In genomic region chr12:132747896-132748295, GRCh38 we compare ENCODE assay signal across 16 cellular contexts. TPM values are rescaled to one million over a fixed set of nuclear protein-coding genes. Genes with fewer than 3 reads are reported as not detected.
DNase-seq lines count a peak whose midpoint lies in the region; ATAC-seq and TF ChIP-seq lines count a peak whose summit lies in the region.
"Had no signal": no experiment of that assay in that cellular context is flagged by ENCODE, and none has a peak within 500 bp of the region (broad histone marks: within the 10 kb centered on the region; RNA-seq: fewer than 3 reads in every experiment).

No MANE protein-coding gene starts in this region.

- BruUV-seq in PC-3 (replicated peaks; lab: Mats Ljungman, UMichigan): TSS peak; percentile 13

- H4K20me1 ChIP-seq in GM23338 (replicated peaks; ENCODE audit: insufficient read depth) (peaks cover 22% of the 10 kb centered on the region), PC-3 (ENCODE audit: low read length) (peaks cover 20% of the 10 kb centered on the region)

- no peak overlapping the region for H3K23ac ChIP-seq in neuronal stem cell (ENCODE audit: low read depth, low read length, poor library complexity)

- H2BK5ac ChIP-seq in neuronal stem cell (ENCODE audit: low read length): no peak overlapping the region

- H3K9ac ChIP-seq in PC-3 (ENCODE audit: low read length): no peak overlapping the region
- peak overlapping the region; percentile 60 for H3K9ac ChIP-seq in neuronal stem cell (ENCODE audit: low read depth, low read length, poor library complexity)

- no peak overlapping the region for H4K8ac ChIP-seq in neuronal stem cell (ENCODE audit: low read depth, low read length)

- no peak overlapping the region for H3K18ac ChIP-seq in neuronal stem cell (ENCODE audit: low read length)

- no peaks in the 10 kb centered on the region for H3K9me3 Mint-ChIP-seq in GM23338
- H3K9me3 Mint-ChIP-seq in endothelial cell (ENCODE audit: unreplicated experiment): no peaks in the 10 kb centered on the region
- H3K9me3 Mint-ChIP-seq in osteocyte (ENCODE audit: unreplicated experiment): no peaks in the 10 kb centered on the region
- H3K9me3 Mint-ChIP-seq: CD4-positive, alpha-beta memory T cell had no signal

- no peaks in the 10 kb centered on the region for H3F3A ChIP-seq in GM23338 (replicated peaks; ENCODE audit: low read depth)
- H3F3A ChIP-seq in PC-3 (ENCODE audit: low read length, unreplicated experiment): no peaks in the 10 kb centered on the region

- H2BK15ac ChIP-seq in neuronal stem cell (ENCODE audit: low read length): no peak overlapping the region

- H3K4me2 ChIP-seq in GM23338: no peak overlapping the region
- H3K4me2 ChIP-seq in PC-3 (ENCODE audit: low read length): no peak overlapping the region
- no peak overlapping the region for H3K4me2 ChIP-seq in neuronal stem cell (ENCODE audit: insufficient read depth, low read length, poor library complexity, severe bottlenecking)

- H3K4me1 Mint-ChIP-seq in GM23338 (no peaks in the 10 kb centered on the region), endothelial cell (ENCODE audit: unreplicated experiment) (no peaks in the 10 kb centered on the region), osteocyte (ENCODE audit: unreplicated experiment) (no peaks in the 10 kb centered on the region)

- peaks cover 8% of the 10 kb centered on the region for H3K79me1 ChIP-seq in neuronal stem cell (ENCODE audit: low read depth, low read length)

- H3K36me3 Mint-ChIP-seq in GM23338 (ENCODE audit: low read depth): peaks cover 91% of the 10 kb centered on the region
- H3K36me3 Mint-ChIP-seq in endothelial cell (ENCODE audit: low read depth, unreplicated experiment): peaks cover 40% of the 10 kb centered on the region
- peaks cover 34% of the 10 kb centered on the region for H3K36me3 Mint-ChIP-seq in osteocyte (ENCODE audit: unreplicated experiment)

- H3K27ac ChIP-seq in GM23338 (ENCODE audit: low read depth) (no peak overlapping the region), PC-3 (ENCODE audit: low read length) (no peak overlapping the region), neuronal stem cell (replicated peaks; ENCODE audit: low read length) (no peak overlapping the region)

- H4K91ac ChIP-seq in neuronal stem cell (ENCODE audit: low read depth, low read length, poor library complexity): no peak overlapping the region

- H2AFZ ChIP-seq in GM23338 (no peak overlapping the region), PC-3 (ENCODE audit: low read length) (no peak overlapping the region), neuronal stem cell (ENCODE audit: low read length) (no peak overlapping the region)

- no peak for ATAC-seq in GM23338
- no peak for ATAC-seq in PC-3
- ATAC-seq in GM19035 (IDR thresholded peaks at IDR 0.05; ENCODE audit: unreplicated experiment): no peak

- H2BK120ac ChIP-seq in neuronal stem cell (ENCODE audit: low read depth, low read length): no peak overlapping the region

- H3K9me2 ChIP-seq in GM23338 (ENCODE audit: insufficient read depth) (no peaks in the 10 kb centered on the region), PC-3 (replicated peaks; ENCODE audit: low read length) (no peaks in the 10 kb centered on the region)

- H3K36me3 ChIP-seq in GM23338 (ENCODE audit: insufficient read depth): peaks cover 48% of the 10 kb centered on the region
- H3K36me3 ChIP-seq in PC-3 (ENCODE audit: low read depth, low read length): peaks cover 73% of the 10 kb centered on the region
- H3K36me3 ChIP-seq in neuronal stem cell (replicated peaks in 1 of 2; ENCODE audit: control insufficient read depth in 2 of 2, insufficient read depth in 2 of 2, low read length in 2 of 2): peaks cover 57 to 98% of the 10 kb centered on the region in 2 donors

- H3K4me3 Mint-ChIP-seq in GM23338 (no peak overlapping the region), endothelial cell (ENCODE audit: unreplicated experiment) (peak overlapping the region; percentile 56), osteocyte (ENCODE audit: unreplicated experiment) (no peak overlapping the region)
- H3K4me3 Mint-ChIP-seq: CD4-positive, alpha-beta memory T cell had no signal

- WGBS in neuronal stem cell (ENCODE audit: extremely low coverage in 2 of 2, insufficient read length in 2 of 2, insufficient replicate concordance in 1 of 2), 2 donors: no CpG with 5 or more reads among the region's 22 CpGs

- H3K27ac Mint-ChIP-seq in GM23338 (no peak overlapping the region), endothelial cell (ENCODE audit: unreplicated experiment) (no peak overlapping the region), osteocyte (ENCODE audit: unreplicated experiment) (no peak overlapping the region)
- H3K27ac Mint-ChIP-seq: CD4-positive, alpha-beta memory T cell had no signal

- no peak overlapping the region for H2AK5ac ChIP-seq in neuronal stem cell (ENCODE audit: low read depth, low read length)

- TF ChIP-seq CTCF in GM23338 (conservative IDR thresholded peaks at IDR 0.05; ENCODE audit: low read depth in 2 of 2) (no peak), PC-3 (conservative IDR thresholded peaks at IDR 0.05; ENCODE audit: low read depth, low read length) (no peak), endothelial cell (IDR thresholded peaks at IDR 0.05; ENCODE audit: unreplicated experiment) (no peak), osteocyte (IDR thresholded peaks at IDR 0.05) (no peak)

- H3K14ac ChIP-seq in neuronal stem cell (ENCODE audit: low read length): no peak overlapping the region

- H3K27me3 Mint-ChIP-seq in GM23338 (ENCODE audit: insufficient read depth, low read depth, poor library complexity): peaks cover 9% of the 10 kb centered on the region
- peaks cover 2% of the 10 kb centered on the region for H3K27me3 Mint-ChIP-seq in endothelial cell (ENCODE audit: unreplicated experiment)
- no peaks in the 10 kb centered on the region for H3K27me3 Mint-ChIP-seq in osteocyte (ENCODE audit: unreplicated experiment)
- H3K27me3 Mint-ChIP-seq: CD4-positive, alpha-beta memory T cell had no signal

- POLR2A ChIA-PET in PC-3 (lab: Charles Lee; ENCODE audit: unreplicated experiment): no interaction called here

- H3K27me3 ChIP-seq in GM23338 (ENCODE audit: insufficient read depth): no peaks in the 10 kb centered on the region
- no peaks in the 10 kb centered on the region for H3K27me3 ChIP-seq in PC-3 (ENCODE audit: low read length)
- no peaks in the 10 kb centered on the region for H3K27me3 ChIP-seq in neuronal stem cell (ENCODE audit: control insufficient read depth in 3 of 3, insufficient read depth in 3 of 3, low read depth in 1 of 3, low read length in 3 of 3)

- no peak for DNase-seq in GM23338 (ENCODE audit: low spot score)
- DNase-seq in PC-3: no peak
- no peak for DNase-seq in endothelial cell (ENCODE audit: low spot score)
- DNase-seq in neuronal stem cell (ENCODE audit: low spot score): no peak
- DNase-seq in osteocyte (ENCODE audit: extremely low spot score, unreplicated experiment): no peak
- no peak for DNase-seq in dermis blood vessel endothelial cell
- DNase-seq: C1 segment of cervical spinal cord; Calu3; CD4-positive, alpha-beta memory T cell; COR-L47; DMS53; DMS79 treated with DMSO at 0.1 percent for 48 hours; GF-D8; H7; HCEC 1CT had no signal

- H3K4me3 ChIP-seq in GM23338 (no peak overlapping the region), PC-3 (ENCODE audit: low read length) (no peak overlapping the region), neuronal stem cell (ENCODE audit: low read length in 2 of 2) (no peak overlapping the region)

- CTCF ChIA-PET in PC-3 (lab: Charles Lee): interaction anchor here (0.7 kb wide), 1 partner anchor 21 kb away, joined by 3 read pairs; no protein-coding TSS in a partner anchor

- H3K9me3 ChIP-seq in PC-3 (ENCODE audit: low read length): no peaks in the 10 kb centered on the region
- H3K9me3 ChIP-seq in neuronal stem cell (replicated peaks in 1 of 2; ENCODE audit: control insufficient read depth in 2 of 2, insufficient read depth in 1 of 2, low read depth in 1 of 2, low read length in 2 of 2): peaks cover 0 to 4% of the 10 kb centered on the region in 2 donors

- intact Hi-C loops in PC-3 (cut with micrococcal nuclease): no loop called here

- no peaks in the 10 kb centered on the region for H3K4me1 ChIP-seq in GM23338 (ENCODE audit: insufficient read depth)
- no peaks in the 10 kb centered on the region for H3K4me1 ChIP-seq in PC-3 (ENCODE audit: insufficient read depth, low read length)
- H3K4me1 ChIP-seq in neuronal stem cell (ENCODE audit: control insufficient read depth in 2 of 2, insufficient read depth in 1 of 2, low read depth in 1 of 2, low read length in 2 of 2): no peaks in the 10 kb centered on the region

- no peak overlapping the region for H3K4ac ChIP-seq in neuronal stem cell (ENCODE audit: low read length)

- H3K79me2 ChIP-seq in GM23338 (replicated peaks; ENCODE audit: insufficient read depth): peaks cover 34% of the 10 kb centered on the region
- H3K79me2 ChIP-seq in PC-3 (ENCODE audit: low read length): peaks cover 52% of the 10 kb centered on the region

- H2BK12ac ChIP-seq in neuronal stem cell (ENCODE audit: low read length): no peak overlapping the region

TF ChIP-seq in GM23338, 12 proteins besides CTCF, POLR2A, EP300 and RAD21:
- TF ChIP-seq POLR2AphosphoS5 (IDR thresholded peaks at IDR 0.05; ENCODE audit: low read depth): no peak
- peak; percentile 28 for TF ChIP-seq EZH2phosphoT487 (IDR thresholded peaks at IDR 0.05; ENCODE audit: unreplicated experiment)

RNA-seq across cellular contexts. Expression of gene ANKLE2, which starts 13.7 kb away (rescaled TPM):
- total RNA-seq in GM23338 (2014; rRNA removed; shearing (Covaris generic)): 63.7 and 68.4 TPM in 2 replicates
- polyA plus RNA-seq in GM23338 (2016; fragmentation: Nextera tagmentation; extraction: Ambion mirVana): 25.1 and 27.2 TPM in 2 replicates
- total RNA-seq in PC-3 (2014; rRNA removed) (85.2 and 85.9 TPM in 2 replicates), endothelial cell (ENCODE audit: unreplicated experiment) (96.2 TPM), osteocyte (69.5 and 70.0 TPM in 2 replicates), dermis blood vessel endothelial cell (51.6 and 61.6 TPM in 2 replicates)
- polyA plus RNA-seq in neuronal stem cell (2013, experiment 1 of 2): 34.7 TPM
- polyA plus RNA-seq in neuronal stem cell (2013, experiment 2 of 2): 30.8 TPM

RNA-seq across cellular contexts. Expression of gene PGAM5, which starts 37.3 kb away (rescaled TPM):
- total RNA-seq in GM23338 (2014; rRNA removed; shearing (Covaris generic)): 99.7 and 108 TPM in 2 replicates
- 31.1 and 33.0 TPM in 2 replicates for polyA plus RNA-seq in GM23338 (2016; fragmentation: Nextera tagmentation; extraction: Ambion mirVana)
- total RNA-seq in PC-3 (2014; rRNA removed) (135 and 158 TPM in 2 replicates), endothelial cell (ENCODE audit: unreplicated experiment) (43.9 TPM), osteocyte (23.6 and 24.5 TPM in 2 replicates), dermis blood vessel endothelial cell (63.3 and 73.5 TPM in 2 replicates)
- 33.9 TPM for polyA plus RNA-seq in neuronal stem cell (2013, experiment 1 of 2)
- 34.5 TPM for polyA plus RNA-seq in neuronal stem cell (2013, experiment 2 of 2)
